23 cellular contexts compared by ENCODE assay signal in the genomic region with DNA sequence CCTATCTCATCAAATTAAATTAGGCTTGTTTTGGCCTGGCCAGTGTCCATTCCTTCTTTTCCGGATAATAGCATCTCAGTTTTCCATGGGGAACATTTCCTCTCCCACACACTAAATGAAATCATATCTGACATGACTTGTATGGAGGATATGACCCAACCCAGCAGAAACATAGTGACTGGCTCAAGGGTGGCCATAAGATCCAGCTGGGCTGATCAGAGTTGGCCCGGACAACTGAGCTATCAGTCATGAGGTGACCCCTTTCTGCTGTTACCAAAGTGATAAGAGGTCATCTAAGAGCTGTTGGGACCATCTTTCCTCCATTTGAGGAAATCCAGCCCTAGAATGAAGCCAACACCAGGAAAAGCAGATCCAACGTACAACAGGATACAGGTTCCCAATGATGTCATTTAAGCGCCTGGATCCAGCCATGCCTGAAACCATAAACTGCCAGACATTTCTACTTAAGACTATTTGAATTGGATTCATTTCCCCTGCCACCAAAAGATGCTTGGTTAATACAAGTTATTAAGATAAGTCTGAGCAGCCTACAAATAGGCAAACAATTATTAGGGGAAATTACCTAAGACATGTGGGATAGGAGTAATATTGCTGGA. TPM values are rescaled to one million over a fixed set of nuclear protein-coding genes. Genes with fewer than 3 reads are reported as not detected.
A peak's percentile ranks its signal among the peaks of the same experiment; 100 is the strongest.
DNase-seq lines count a peak whose midpoint lies in the region; ATAC-seq, FAIRE-seq and TF ChIP-seq lines count a peak whose summit lies in the region.
"Had no signal": no experiment of that assay in that cellular context is flagged by ENCODE, and none has a peak within 500 bp of the region (broad histone marks: within the 10 kb centered on the region; RNA-seq: fewer than 3 reads in every experiment).

No MANE protein-coding gene starts in this region.

- H3K9me3 ChIP-seq in H1 (ENCODE audit: insufficient read depth in 2 of 2, low read depth in 1 of 2, low read length in 1 of 2) (peaks cover 0 to 6% of the 10 kb centered on the region in 2 experiments; a peak in 2 of 4 replicates), mesenchymal stem cell (ENCODE audit: control insufficient read depth, low read length) (peaks cover 6% of the 10 kb centered on the region), uterus (no peaks in the 10 kb centered on the region)
- H3K9me3 ChIP-seq: BE2C, transverse colon had no signal

- no peak overlapping the region for H3K4me3 Mint-ChIP-seq in activated naive CD8-positive, alpha-beta T cell
- no peak overlapping the region for H3K4me3 Mint-ChIP-seq in activated naive CD8-positive, alpha-beta T cell treated with anti-CD3 and anti-CD28 coated beads, Interleukin-2, amount 50 U/mL, for 24 hours
- H3K4me3 Mint-ChIP-seq: activated naive CD8-positive, alpha-beta T cell treated with anti-CD3 and anti-CD28 coated beads for 36 hours; activated T-cell treated with anti-CD3 and anti-CD28 coated beads, Interleukin-2, amount 50 U/mL, for 4 hours; IgD-negative memory B cell had no signal

- no peak overlapping the region for H4K91ac ChIP-seq in H1 (replicated peaks; ENCODE audit: insufficient read length, low read length)
- H4K91ac ChIP-seq in mesenchymal stem cell (ENCODE audit: low read length), result no peak overlapping the region

- intact Hi-C loops in uterus (cut with DNase I; ENCODE audit: low total_unique reads), result no loop called here

- H2BK12ac ChIP-seq in H1 (ENCODE audit: low read depth, low read length), result no peak overlapping the region
- peak overlapping the region in 1 of 2 experiments; percentile 82 for H2BK12ac ChIP-seq in mesenchymal stem cell (ENCODE audit: low read length in 2 of 2)

- H2BK120ac ChIP-seq in H1 (replicated peaks; ENCODE audit: low read depth, low read length) (no peak overlapping the region), mesenchymal stem cell (ENCODE audit: low read depth, low read length) (no peak overlapping the region)

- H2BK15ac ChIP-seq in H1 (ENCODE audit: low read length), result no peak overlapping the region; the same call in 1 of the 2 replicates
- H2BK15ac ChIP-seq in mesenchymal stem cell (ENCODE audit: low read depth, poor library complexity, severe bottlenecking), result no peak overlapping the region

- H3K9me3 Mint-ChIP-seq in activated naive CD8-positive, alpha-beta T cell (ENCODE audit: low read depth), result peaks cover 4% of the 10 kb centered on the region
- H3K9me3 Mint-ChIP-seq in activated naive CD8-positive, alpha-beta T cell treated with anti-CD3 and anti-CD28 coated beads, Interleukin-2, amount 50 U/mL, for 24 hours, result peaks cover 6% of the 10 kb centered on the region

- H3K4ac ChIP-seq in H1 (replicated peaks; ENCODE audit: insufficient read length, low read depth, low read length) (no peak overlapping the region), mesenchymal stem cell (ENCODE audit: low read depth in 1 of 2, low read length in 2 of 2) (peak overlapping the region in 1 of 2 experiments; percentile 50)

- no peak overlapping the region for H3K4me3 ChIP-seq in H1 (ENCODE audit: extremely low read depth in 1 of 4, insufficient read depth in 2 of 4, low read depth in 3 of 4, low read length in 4 of 4)
- no peak overlapping the region for H3K4me3 ChIP-seq in mesenchymal stem cell (ENCODE audit: insufficient read depth in 1 of 2, low read depth in 1 of 2, low read length in 2 of 2)
- no peak overlapping the region for H3K4me3 ChIP-seq in uterus
- H3K4me3 ChIP-seq: skin epidermis, transverse colon had no signal

- no peak for TF ChIP-seq RAD21 in H1 (IDR thresholded peaks at IDR 0.05 in 1 of 2, conservative IDR thresholded peaks at IDR 0.05 in 1 of 2; ENCODE audit: low read depth in 2 of 2, low read length in 2 of 2)

- H3K4me2 ChIP-seq in H1 (ENCODE audit: insufficient read depth in 1 of 2, low read depth in 2 of 2, low read length in 2 of 2) (no peak overlapping the region), mesenchymal stem cell (ENCODE audit: low read length, poor library complexity, severe bottlenecking) (no peak overlapping the region)

- no peak for DNase-seq in activated naive CD8-positive, alpha-beta T cell treated with anti-CD3 and anti-CD28 coated beads, Interleukin-2, amount 50 U/mL, for 24 hours
- no peak for DNase-seq in H1 (ENCODE audit: low read depth in 1 of 2, low spot score in 2 of 2)
- DNase-seq in mesenchymal stem cell, result no peak
- DNase-seq in uterus, result no peak
- DNase-seq in stimulated activated CD8-positive, alpha-beta memory T cell treated with anti-CD3 and anti-CD28 coated beads, Interleukin-4, amount 100 ng/mL, for 48 hours, result no peak
- DNase-seq in cerebellum (ENCODE audit: low spot score), result no peak
- DNase-seq: activated CD8-positive, alpha-beta memory T cell treated with anti-CD3 and anti-CD28 coated beads for 24 hours; BE2C; Calu3; MM.1S; NCI-H1694; NCI-H526; stimulated activated CD4-positive, alpha-beta T cell treated with anti-CD3 and anti-CD28 coated beads, Interleukin-2, amount 100 ng/mL, for 48 hours; SW 1271; transverse colon had no signal

- H3K14ac ChIP-seq in H1 (ENCODE audit: insufficient read length), result no peak overlapping the region
- H3K14ac ChIP-seq in mesenchymal stem cell (ENCODE audit: low read length in 2 of 2), result peak overlapping the region in 1 of 2 experiments; percentile 28

- H3K27ac ChIP-seq in H1 (ENCODE audit: low read depth, low read length) (no peak overlapping the region), mesenchymal stem cell (ENCODE audit: low read length, poor library complexity, severe bottlenecking) (no peak overlapping the region), uterus (peak overlapping the region; percentile 52 to 61)
- H3K27ac ChIP-seq: brain microvascular endothelial cell had no signal

- no peak for TF ChIP-seq EP300 in H1 (IDR thresholded peaks at IDR 0.05; ENCODE audit: borderline replicate concordance in 1 of 2, low read depth in 2 of 2, low read length in 2 of 2)

- H3K56ac ChIP-seq in H1 (replicated peaks; ENCODE audit: insufficient read length, low read depth, low read length), result no peak overlapping the region

- no peak overlapping the region for H2BK5ac ChIP-seq in H1 (ENCODE audit: low read depth, low read length)
- no peak overlapping the region for H2BK5ac ChIP-seq in mesenchymal stem cell (ENCODE audit: low read depth, low read length, poor library complexity, severe bottlenecking)

- H3K27me3 Mint-ChIP-seq in activated naive CD8-positive, alpha-beta T cell, result no peaks in the 10 kb centered on the region
- H3K27me3 Mint-ChIP-seq in activated naive CD8-positive, alpha-beta T cell treated with anti-CD3 and anti-CD28 coated beads, Interleukin-2, amount 50 U/mL, for 24 hours, result peaks cover 11% of the 10 kb centered on the region

- H2AK5ac ChIP-seq in H1 (ENCODE audit: low read depth, low read length), result no peak overlapping the region
- no peak overlapping the region for H2AK5ac ChIP-seq in mesenchymal stem cell (ENCODE audit: low read length, severe bottlenecking)

- H3K4me1 ChIP-seq in H1 (replicated peaks in 1 of 4; ENCODE audit: control insufficient read depth in 3 of 4, insufficient read depth in 4 of 4, low read length in 3 of 4) (peaks cover 0 to 1% (median 0%) of the 10 kb centered on the region in 4 experiments; a peak in 2 of 7 replicates), mesenchymal stem cell (ENCODE audit: control insufficient read depth, insufficient read depth, low read depth, low read length) (peaks cover 12% of the 10 kb centered on the region), uterus (no peaks in the 10 kb centered on the region)

- no peak overlapping the region for H2AFZ ChIP-seq in H1 (ENCODE audit: low read length)
- H2AFZ ChIP-seq in mesenchymal stem cell (ENCODE audit: low read depth, low read length), result no peak overlapping the region

- H3K23ac ChIP-seq in H1 (ENCODE audit: insufficient read length) (no peak overlapping the region), mesenchymal stem cell (ENCODE audit: low read length in 2 of 2) (no peak overlapping the region)

- H4K8ac ChIP-seq in H1 (ENCODE audit: extremely low read depth, insufficient read depth, low read length) (no peak overlapping the region), mesenchymal stem cell (ENCODE audit: low read length) (no peak overlapping the region)

- H3K27me3 ChIP-seq in H1 (replicated peaks in 1 of 4; ENCODE audit: control insufficient read depth in 3 of 4, extremely low read depth in 1 of 4, insufficient read depth in 3 of 4, low read length in 3 of 4) (peaks cover 0 to 2% (median 0%) of the 10 kb centered on the region in 4 experiments; a peak in 1 of 7 replicates), mesenchymal stem cell (ENCODE audit: control insufficient read depth in 1 of 2, insufficient read depth in 1 of 2, low read length in 2 of 2) (no peaks in the 10 kb centered on the region), uterus (no peaks in the 10 kb centered on the region)
- H3K27me3 ChIP-seq: BE2C, brain microvascular endothelial cell, transverse colon had no signal

- POLR2A ChIA-PET in H1 (lab: Charles Lee; ENCODE audit: partially characterized antibody), result no interaction called here

- H3K27ac Mint-ChIP-seq in activated naive CD8-positive, alpha-beta T cell, result peak overlapping the region; percentile 16
- no peak overlapping the region for H3K27ac Mint-ChIP-seq in activated naive CD8-positive, alpha-beta T cell treated with anti-CD3 and anti-CD28 coated beads, Interleukin-2, amount 50 U/mL, for 24 hours
- H3K27ac Mint-ChIP-seq: activated naive CD8-positive, alpha-beta T cell treated with anti-CD3 and anti-CD28 coated beads for 36 hours; IgD-negative memory B cell had no signal

- TF ChIP-seq POLR2A in H1 (IDR thresholded peaks at IDR 0.05; ENCODE audit: control extremely low read depth in 1 of 2, low read depth in 2 of 2, low read length in 2 of 2) (no peak), uterus (IDR thresholded peaks at IDR 0.05) (no peak)

- no peaks in the 10 kb centered on the region for H3K36me3 Mint-ChIP-seq in activated naive CD8-positive, alpha-beta T cell
- H3K36me3 Mint-ChIP-seq in activated naive CD8-positive, alpha-beta T cell treated with anti-CD3 and anti-CD28 coated beads, Interleukin-2, amount 50 U/mL, for 24 hours (ENCODE audit: low read depth), result no peaks in the 10 kb centered on the region
- H3K36me3 Mint-ChIP-seq: activated naive CD8-positive, alpha-beta T cell treated with anti-CD3 and anti-CD28 coated beads for 36 hours; IgD-negative memory B cell had no signal

- H3K79me2 ChIP-seq in H1 (ENCODE audit: control insufficient read depth in 1 of 2, insufficient read depth in 2 of 2, low read length in 2 of 2), result no peaks in the 10 kb centered on the region

- H2BK20ac ChIP-seq in H1 (ENCODE audit: low read length), result no peak overlapping the region

- H3K23me2 ChIP-seq in H1 (ENCODE audit: low read depth, low read length), result no peaks in the 10 kb centered on the region

- WGBS in H1 (ENCODE audit: extremely low coverage in 1 of 2, insufficient coverage in 1 of 2, insufficient read length in 1 of 2, insufficient replicate concordance in 2 of 2, low coverage in 1 of 2, low lambda C conversion rate in 2 of 2, missing lambda C conversion rate in 1 of 2), 2 experiments, result 89% methylated on average over 4 of the region's 4 CpGs; no CpG with 5 or more reads in 1 of the 2 experiments
- 95% methylated on average over 4 of the region's 4 CpGs for WGBS in mesenchymal stem cell

- H3K9ac ChIP-seq in H1 (replicated peaks in 1 of 4; ENCODE audit: extremely low read depth in 1 of 4, low read depth in 3 of 4, low read length in 3 of 4), result no peak overlapping the region
- H3K9ac ChIP-seq in mesenchymal stem cell (ENCODE audit: low read length), result no peak overlapping the region

- ATAC-seq in activated naive CD8-positive, alpha-beta T cell treated with anti-CD3 and anti-CD28 coated beads, Interleukin-2, amount 50 U/mL, for 24 hours, result no peak
- no peak for ATAC-seq in GM21447 (IDR thresholded peaks at IDR 0.05; ENCODE audit: unreplicated experiment)

- H3K18ac ChIP-seq in H1 (ENCODE audit: extremely low read depth, low read length), result no peak overlapping the region
- H3K18ac ChIP-seq in mesenchymal stem cell (ENCODE audit: low read depth in 1 of 2, low read length in 2 of 2), result peak overlapping the region; percentile 16 to 73

- no peaks in the 10 kb centered on the region for H3K36me3 ChIP-seq in H1 (ENCODE audit: control insufficient read depth in 2 of 4, insufficient read depth in 4 of 4, low read length in 3 of 4)
- no peaks in the 10 kb centered on the region for H3K36me3 ChIP-seq in mesenchymal stem cell (ENCODE audit: control insufficient read depth in 1 of 2, insufficient read depth in 2 of 2, low read depth in 1 of 2, low read length in 2 of 2)
- H3K36me3 ChIP-seq in uterus, result no peaks in the 10 kb centered on the region
- H3K36me3 ChIP-seq: BE2C, brain microvascular endothelial cell, transverse colon had no signal

- peaks cover 24% of the 10 kb centered on the region for H3K4me1 Mint-ChIP-seq in activated naive CD8-positive, alpha-beta T cell (ENCODE audit: low read depth)
- peaks cover 29% of the 10 kb centered on the region for H3K4me1 Mint-ChIP-seq in activated naive CD8-positive, alpha-beta T cell treated with anti-CD3 and anti-CD28 coated beads, Interleukin-2, amount 50 U/mL, for 24 hours

- CTCF ChIA-PET in H1 (lab: Charles Lee; ENCODE audit: partially characterized antibody), result interaction anchor here (0.9 to 1.6 kb wide), 2 partner anchors 9 to 35 kb away, joined by 3 read pairs; no protein-coding TSS in a partner anchor

- H4K20me1 ChIP-seq in H1 (replicated peaks in 1 of 2; ENCODE audit: control insufficient read depth in 1 of 2, insufficient read depth in 2 of 2, low read length in 2 of 2), result no peaks in the 10 kb centered on the region

- no peak for FAIRE-seq in H1 (lab: Jason Lieb, UNC)
- FAIRE-seq: A204.1 had no signal

- no peak overlapping the region for H4K5ac ChIP-seq in H1 (ENCODE audit: insufficient read length, low read depth, low read length)

- H3K79me1 ChIP-seq in H1 (ENCODE audit: low read depth, low read length) (no peaks in the 10 kb centered on the region), mesenchymal stem cell (replicated peaks; ENCODE audit: low read length, poor library complexity, severe bottlenecking) (no peaks in the 10 kb centered on the region)

- TF ChIP-seq CTCF in H1 (IDR thresholded peaks at IDR 0.05; ENCODE audit: control extremely low read depth in 1 of 3, insufficient read depth in 1 of 3, low read depth in 1 of 3, low read length in 3 of 3), result no peak
- no peak for TF ChIP-seq CTCF in uterus (IDR thresholded peaks at IDR 0.05)

RNA-seq across cellular contexts. Expression of a gene that starts 20.7 kb away (rescaled TPM):
- total RNA-seq in H1 (2021; fragmentation: NEBNext Ultra II Directional; extraction: Animal tissue kit (Norgen Biotek cat#: 25700)), result 275 TPM in 2 replicates
- polyA plus RNA-seq in H1 (2011; rRNA removed), result 14.8 and 25.3 TPM in 2 replicates
- polyA plus RNA-seq in H1 (2011; cell fraction: cytosol; rRNA removed), result 13.5 TPM
- 54.3 TPM for polyA plus RNA-seq in H1 (2011; cell fraction: nucleus; rRNA removed)
- polyA plus RNA-seq in H1 (2012, experiment 1 of 2), result 125 to 153 TPM (median 138 TPM) in 4 replicates
- 70.3 TPM for polyA plus RNA-seq in H1 (2012, experiment 2 of 2)
- polyA plus RNA-seq in H1 (2013, experiment 1 of 2), result 103 TPM
- 111 TPM for polyA plus RNA-seq in H1 (2013, experiment 2 of 2)
- 28.8 and 30.2 TPM in 2 replicates for polyA minus RNA-seq in H1 (2011; rRNA and poly(A)+ RNA removed)
- 93.4 TPM for polyA minus RNA-seq in H1 (2011; cell fraction: cytosol; rRNA and poly(A)+ RNA removed)
- 81.3 TPM for polyA minus RNA-seq in H1 (2011; cell fraction: nucleus; rRNA and poly(A)+ RNA removed)
- polyA plus RNA-seq in mesenchymal stem cell (2013, experiment 1 of 2), result 120 TPM
- 113 TPM for polyA plus RNA-seq in mesenchymal stem cell (2013, experiment 2 of 2)
- total RNA-seq in uterus (100 to 1,000 TPM in 2 of 4 donors, 10 to 100 TPM in 2; 65.1 to 436 (median 102) TPM), cerebellum (34.7 TPM)

Comparison
In these comparisons a context has a peak if more than half of its experiments do, and no peak if none do; other contexts are left out.
1. H3K27ac ChIP-seq: peak in uterus (2 of 2); none in H1 (single experiment) and mesenchymal stem cell (single experiment).